ENCODE assay signal across 1 cellular context in the genomic region with DNA sequence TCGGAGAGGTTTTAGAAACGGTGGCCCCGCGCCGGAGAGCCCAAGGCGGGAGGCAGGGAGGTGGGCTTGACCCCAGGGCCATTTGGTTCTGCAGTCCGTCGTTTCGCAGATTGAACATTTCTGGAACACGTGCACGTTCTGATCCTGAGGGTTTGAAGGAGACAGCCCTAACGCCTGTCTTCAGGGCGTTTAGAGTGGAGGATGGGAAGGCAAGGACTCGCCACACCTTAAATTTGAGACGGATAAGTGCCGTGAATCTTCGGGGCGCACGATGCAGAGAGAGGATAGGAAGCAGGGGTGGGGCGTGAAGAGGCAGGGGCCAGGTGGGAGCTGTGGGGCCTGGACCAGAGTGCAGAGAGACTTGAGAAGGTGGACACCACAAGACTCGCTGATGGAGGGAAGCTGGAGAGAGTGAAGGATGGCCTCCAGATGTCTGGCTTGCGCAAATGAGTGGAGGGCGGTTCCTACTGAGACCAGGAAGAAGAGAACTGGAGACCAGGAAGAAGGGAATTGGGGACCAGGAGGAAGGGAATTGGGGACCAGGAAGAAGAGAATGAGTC.
TF ChIP-seq lines count a peak whose summit lies in the region.

No MANE protein-coding gene starts in this region.

TF ChIP-seq in GM23338, 12 proteins besides CTCF, POLR2A, EP300 and RAD21 (continued from another document):
- TF ChIP-seq JUNB (IDR thresholded peaks at IDR 0.05; ENCODE audit: unreplicated experiment): no peak
- TF ChIP-seq EZH2 (IDR thresholded peaks at IDR 0.05; ENCODE audit: low read depth, unreplicated experiment): no peak
- no peak for TF ChIP-seq STAT1 (IDR thresholded peaks at IDR 0.05; ENCODE audit: unreplicated experiment)
- TF ChIP-seq, protein P1, sequence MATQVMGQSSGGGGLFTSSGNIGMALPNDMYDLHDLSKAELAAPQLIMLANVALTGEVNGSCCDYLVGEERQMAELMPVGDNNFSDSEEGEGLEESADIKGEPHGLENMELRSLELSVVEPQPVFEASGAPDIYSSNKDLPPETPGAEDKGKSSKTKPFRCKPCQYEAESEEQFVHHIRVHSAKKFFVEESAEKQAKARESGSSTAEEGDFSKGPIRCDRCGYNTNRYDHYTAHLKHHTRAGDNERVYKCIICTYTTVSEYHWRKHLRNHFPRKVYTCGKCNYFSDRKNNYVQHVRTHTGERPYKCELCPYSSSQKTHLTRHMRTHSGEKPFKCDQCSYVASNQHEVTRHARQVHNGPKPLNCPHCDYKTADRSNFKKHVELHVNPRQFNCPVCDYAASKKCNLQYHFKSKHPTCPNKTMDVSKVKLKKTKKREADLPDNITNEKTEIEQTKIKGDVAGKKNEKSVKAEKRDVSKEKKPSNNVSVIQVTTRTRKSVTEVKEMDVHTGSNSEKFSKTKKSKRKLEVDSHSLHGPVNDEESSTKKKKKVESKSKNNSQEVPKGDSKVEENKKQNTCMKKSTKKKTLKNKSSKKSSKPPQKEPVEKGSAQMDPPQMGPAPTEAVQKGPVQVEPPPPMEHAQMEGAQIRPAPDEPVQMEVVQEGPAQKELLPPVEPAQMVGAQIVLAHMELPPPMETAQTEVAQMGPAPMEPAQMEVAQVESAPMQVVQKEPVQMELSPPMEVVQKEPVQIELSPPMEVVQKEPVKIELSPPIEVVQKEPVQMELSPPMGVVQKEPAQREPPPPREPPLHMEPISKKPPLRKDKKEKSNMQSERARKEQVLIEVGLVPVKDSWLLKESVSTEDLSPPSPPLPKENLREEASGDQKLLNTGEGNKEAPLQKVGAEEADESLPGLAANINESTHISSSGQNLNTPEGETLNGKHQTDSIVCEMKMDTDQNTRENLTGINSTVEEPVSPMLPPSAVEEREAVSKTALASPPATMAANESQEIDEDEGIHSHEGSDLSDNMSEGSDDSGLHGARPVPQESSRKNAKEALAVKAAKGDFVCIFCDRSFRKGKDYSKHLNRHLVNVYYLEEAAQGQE (IDR thresholded peaks at IDR 0.05; ENCODE audit: unreplicated experiment): no peak
- TF ChIP-seq ZNF114 (CRISPR knock-in tag; IDR thresholded peaks at IDR 0.05): no peak
- no peak for TF ChIP-seq POLR2AphosphoS5 (IDR thresholded peaks at IDR 0.05; ENCODE audit: low read depth)
TF ChIP-seq in GM23338: peak in this region for 0.
